Comparison of ENCODE assay signal across 8 cellular contexts in the genomic region with DNA sequence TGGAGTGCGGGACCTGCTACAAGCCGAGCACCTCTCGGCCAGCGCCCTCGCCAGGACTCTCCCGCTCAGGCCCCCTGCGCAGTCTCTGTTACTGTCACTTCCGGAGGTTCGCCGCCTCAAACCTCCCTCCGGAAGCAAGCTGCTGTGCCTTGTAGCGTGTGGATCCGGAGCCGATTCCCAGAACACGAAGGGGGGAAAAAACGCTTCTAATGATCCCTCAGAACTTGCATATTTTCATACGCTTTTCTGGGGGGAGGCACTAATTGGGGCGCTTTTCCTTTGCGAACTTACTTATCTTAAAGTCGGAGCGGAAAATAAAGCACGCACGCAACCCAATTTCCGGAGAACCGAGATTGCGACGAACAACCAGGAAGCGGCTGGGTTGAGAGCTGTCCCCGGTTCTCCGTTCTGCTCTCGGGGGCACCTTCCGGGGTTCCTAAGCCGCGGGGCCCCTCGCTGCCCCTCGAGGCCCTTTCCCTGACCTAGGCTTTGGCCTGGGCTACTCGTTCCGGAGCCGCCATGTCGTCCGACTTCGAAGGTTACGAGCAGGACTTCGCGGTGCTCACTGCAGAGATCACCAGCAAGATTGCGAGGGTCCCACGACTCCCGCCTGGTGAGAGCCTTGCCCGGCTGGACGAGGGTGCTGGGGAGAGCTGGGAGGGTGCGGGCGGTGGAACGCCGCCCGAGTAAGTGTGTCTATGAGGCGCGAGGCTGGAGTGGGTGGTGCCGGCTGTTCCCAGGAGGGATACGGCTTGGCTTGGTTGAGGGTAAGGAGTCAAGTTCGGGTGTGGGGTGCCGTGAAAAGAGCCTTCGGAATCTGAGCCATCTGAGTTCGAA. TPM values are rescaled to one million over a fixed set of nuclear protein-coding genes. Genes with fewer than 3 reads are reported as not detected.
A peak's percentile ranks its signal among the peaks of the same experiment; 100 is the strongest.
DNase-seq lines count a peak whose midpoint lies in the region; FAIRE-seq and TF ChIP-seq lines count a peak whose summit lies in the region.

TSS of gene VTI1A (plus strand) at position 361 of the 837 bp plus-strand sequence. CDS start at position 520, 159 bp downstream.
A gene with protein sequence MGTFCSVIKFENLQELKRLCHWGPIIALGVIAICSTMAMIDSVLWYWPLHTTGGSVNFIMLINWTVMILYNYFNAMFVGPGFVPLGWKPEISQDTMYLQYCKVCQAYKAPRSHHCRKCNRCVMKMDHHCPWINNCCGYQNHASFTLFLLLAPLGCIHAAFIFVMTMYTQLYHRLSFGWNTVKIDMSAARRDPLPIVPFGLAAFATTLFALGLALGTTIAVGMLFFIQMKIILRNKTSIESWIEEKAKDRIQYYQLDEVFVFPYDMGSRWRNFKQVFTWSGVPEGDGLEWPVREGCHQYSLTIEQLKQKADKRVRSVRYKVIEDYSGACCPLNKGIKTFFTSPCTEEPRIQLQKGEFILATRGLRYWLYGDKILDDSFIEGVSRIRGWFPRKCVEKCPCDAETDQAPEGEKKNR (minus strand): TSS at position 60 of the 837 bp plus-strand sequence. CDS start 1,478 bp downstream, outside the sequence.

- peaks cover 25% of the 10 kb centered on the region for H3K36me3 Mint-ChIP-seq in activated naive CD4-positive, alpha-beta T cell treated with anti-CD3 and anti-CD28 coated beads for 36 hours (ENCODE audit: low read depth)

- H3K27ac ChIP-seq in temporal lobe (ENCODE audit: low read depth, low read length), result peak within 1 kb of the TSS; percentile 14

- H3K4me3 Mint-ChIP-seq in activated naive CD4-positive, alpha-beta T cell treated with anti-CD3 and anti-CD28 coated beads for 36 hours, result peak within 1 kb of the TSS; percentile 84

- no peak for FAIRE-seq in H54 (lab: Jason Lieb, UNC)

- peak; percentile 94 for TF ChIP-seq POLR2A in H54 (IDR thresholded peaks at IDR 0.05; ENCODE audit: low read depth, low read length)

- in situ Hi-C loops in SK-MEL-5 (cut with HindIII; ENCODE audit: low pct_unique_long_range_greater_than_20kb, low sequenced_read_pairs), result no loop called here

- intact Hi-C loops in activated naive CD4-positive, alpha-beta T cell treated with anti-CD3 and anti-CD28 coated beads for 36 hours (cut with micrococcal nuclease), result loop anchor here (1.0 to 5.0 kb wide), 4 partner anchors 14 to 265 kb away; partner anchors contain the start of gene GPAM

- H3K27ac Mint-ChIP-seq in activated naive CD4-positive, alpha-beta T cell treated with anti-CD3 and anti-CD28 coated beads for 36 hours, result peak within 1 kb of the TSS; percentile 86

- H3K27me3 Mint-ChIP-seq in activated naive CD4-positive, alpha-beta T cell treated with anti-CD3 and anti-CD28 coated beads for 36 hours (ENCODE audit: low read depth), result no peaks in the 10 kb centered on the region

- CTCF ChIA-PET in activated naive CD4-positive, alpha-beta T cell treated with anti-CD3 and anti-CD28 coated beads for 36 hours (lab: Charles Lee), result interaction anchor here (0.9 to 1.7 kb wide), 4 partner anchors 10 to 22 kb away, joined by 3 to 7 read pairs (median 4); no protein-coding TSS in a partner anchor

- DNase-seq in GF-D8 (lab: John Stamatoyannopoulos, UW), result peak; percentile 56
- DNase-seq in H54 (ENCODE audit: insufficient read length, low spot score), result peak; percentile 60
- peak; percentile 90 for DNase-seq in LoVo (ENCODE audit: low spot score)
- peak; percentile 75 for DNase-seq in SK-MEL-5 (ENCODE audit: low read depth, low spot score)
- DNase-seq in activated naive CD4-positive, alpha-beta T cell treated with anti-CD3 and anti-CD28 coated beads for 36 hours, result peak; percentile 89
- DNase-seq in germinal center (ENCODE audit: low spot score), result peak; percentile 78
- DNase-seq in occipital lobe (lab: John Stamatoyannopoulos, UW), result peak; percentile 84

- H3K9me3 Mint-ChIP-seq in activated naive CD4-positive, alpha-beta T cell treated with anti-CD3 and anti-CD28 coated beads for 36 hours, result no peaks in the 10 kb centered on the region

- peaks cover 57% of the 10 kb centered on the region for H3K4me1 Mint-ChIP-seq in activated naive CD4-positive, alpha-beta T cell treated with anti-CD3 and anti-CD28 coated beads for 36 hours (ENCODE audit: low read depth)

RNA-seq across cellular contexts. Expression of gene VTI1A, which starts in this region (rescaled TPM):
- 42.1 and 52.4 TPM in 2 replicates for total RNA-seq in SK-MEL-5 (2014; rRNA removed; shearing (Covaris generic))
- 29.3 and 32.4 TPM in 2 replicates for polyA plus RNA-seq in SK-MEL-5 (2015; cell fraction: cytosol; rRNA removed)
- 84.4 and 88.9 TPM in 2 replicates for polyA plus RNA-seq in SK-MEL-5 (2015; cell fraction: nucleus; rRNA removed)
- 10 to 100 TPM; 24.9 to 28.4 TPM for total RNA-seq in activated naive CD4-positive, alpha-beta T cell treated with anti-CD3 and anti-CD28 coated beads for 36 hours
- total RNA-seq in occipital lobe (70.0 TPM), temporal lobe (43.0 TPM)

RNA-seq across cellular contexts. Expression of the second gene that starts in this region (rescaled TPM):
- total RNA-seq in SK-MEL-5 (2014; rRNA removed; shearing (Covaris generic)), result 31.2 TPM in 2 replicates
- polyA plus RNA-seq in SK-MEL-5 (2015; cell fraction: cytosol; rRNA removed), result 24.8 and 32.2 TPM in 2 replicates
- 171 and 212 TPM in 2 replicates for polyA plus RNA-seq in SK-MEL-5 (2015; cell fraction: nucleus; rRNA removed)
- 10 to 100 TPM; 37.8 to 39.0 TPM for total RNA-seq in activated naive CD4-positive, alpha-beta T cell treated with anti-CD3 and anti-CD28 coated beads for 36 hours
- total RNA-seq in occipital lobe, result 28.4 TPM
- total RNA-seq in temporal lobe, result 22.6 TPM

Comparison
In these comparisons a context has a peak if more than half of its experiments do, and no peak if none do; other contexts are left out.
1. Peak in every context shown above with its lines: DNase-seq and H3K27ac ChIP-seq.